ENCODE assay signal across 18 cellular contexts in genomic region chr5:909086-909485, GRCh38.
"Had no signal": no experiment of that assay in that cellular context is flagged by ENCODE, and none has a peak within 500 bp of the region (broad histone marks: within the 10 kb centered on the region; RNA-seq: fewer than 3 reads in every experiment).

No MANE protein-coding gene starts in this region.

- DNase-seq: activated CD4-positive, alpha-beta memory T cell treated with anti-CD3 and anti-CD28 coated beads for 36 hours; activated CD4-positive, alpha-beta T cell treated with anti-CD3 and anti-CD28 coated beads for 36 hours; activated naive CD8-positive, alpha-beta T cell treated with anti-CD3 and anti-CD28 coated beads for 36 hours; amniotic stem cell; dermis blood vessel endothelial cell; effector memory CD4-positive, alpha-beta T cell; foreskin fibroblast; kidney glomerular epithelial cell; left ventricle myocardium superior; mesendoderm; naive thymus-derived CD8-positive, alpha-beta T cell; stimulated activated CD4-positive, alpha-beta T cell treated with anti-CD3 and anti-CD28 coated beads, Interleukin-4, amount 100 ng/mL, for 24 hours; SW 1271; tibial artery had no signal

- H3K36me3 ChIP-seq: tibial artery had no signal

- H3K79me2 ChIP-seq: parathyroid adenoma had no signal

- H3K27me3 ChIP-seq: cardiac muscle cell, neutrophil, tibial artery had no signal

- H3K9me3 ChIP-seq: neutrophil, tibial artery had no signal

- H3K27ac ChIP-seq: cardiac muscle cell, neutrophil, parathyroid adenoma, tibial artery had no signal

- H3K4me1 ChIP-seq: parathyroid adenoma, tibial artery had no signal

- H2AFZ ChIP-seq: parathyroid adenoma had no signal

- H3K4me3 ChIP-seq: cardiac muscle cell, smooth muscle cell, tibial artery had no signal

- H3K4me2 ChIP-seq: smooth muscle cell had no signal
